14 cellular contexts compared by ENCODE assay signal in genomic region chr6:14921878-14922277, GRCh38.
DNase-seq lines count a peak whose midpoint lies in the region; ATAC-seq and TF ChIP-seq lines count a peak whose summit lies in the region.
"Had no signal": no experiment of that assay in that cellular context is flagged by ENCODE, and none has a peak within 500 bp of the region (broad histone marks: within the 10 kb centered on the region; RNA-seq: fewer than 3 reads in every experiment).

No MANE protein-coding gene starts in this region.

- ATAC-seq in left lung, result peak; percentile 70
- ATAC-seq in HG02870 (IDR thresholded peaks at IDR 0.05; ENCODE audit: unreplicated experiment), result no peak

- no peak overlapping the region for H3K9ac ChIP-seq in skeletal muscle tissue (ENCODE audit: low read depth in 1 of 3, low read length in 3 of 3)
- H3K9ac ChIP-seq: SK-N-SH had no signal

- H3K36me3 ChIP-seq in left lung (no peaks in the 10 kb centered on the region), skeletal muscle tissue (ENCODE audit: control insufficient read depth in 3 of 3, insufficient read depth in 3 of 3, low read length in 3 of 3) (no peaks in the 10 kb centered on the region)

- H3K4me3 ChIP-seq in left lung, result no peak overlapping the region
- H3K4me3 ChIP-seq in skeletal muscle tissue (ENCODE audit: low read length in 3 of 3), result peak overlapping the region in 1 of 3 donors; percentile 1

- no peak for TF ChIP-seq CTCF in left lung (IDR thresholded peaks at IDR 0.05)

- H3K27me3 ChIP-seq in left lung, result no peaks in the 10 kb centered on the region
- no peaks in the 10 kb centered on the region for H3K27me3 ChIP-seq in skeletal muscle tissue (ENCODE audit: control insufficient read depth in 3 of 3, insufficient read depth in 3 of 3, low read length in 3 of 3)

- peak; percentile 49 for DNase-seq in M059J (ENCODE audit: low read depth)
- peak in 1 of 61 donors; percentile 17 for DNase-seq in caudate nucleus (lab: John Stamatoyannopoulos, UW)
- DNase-seq in left lung, result peak in 1 of 2 donors; percentile 73
- no peak for DNase-seq in NCI-H345 (lab: John Stamatoyannopoulos, UW)
- DNase-seq in NCI-H1436 (lab: John Stamatoyannopoulos, UW), result no peak
- DNase-seq in activated CD4-positive, CD25-positive, alpha-beta regulatory T cell treated with anti-CD3 and anti-CD28 coated beads, Interleukin-2, amount 50 U/mL, for 72 hours, result no peak
- DNase-seq: activated naive CD4-positive, alpha-beta T cell; cerebellar nuclear complex; MM.1S; small intestine; stimulated activated CD8-positive, alpha-beta memory T cell treated with anti-CD3 and anti-CD28 coated beads, Interleukin-4, amount 100 ng/mL, for 48 hours had no signal

- H3K27ac ChIP-seq in caudate nucleus (ENCODE audit: low read depth, low read length), result peak overlapping the region; percentile 24
- H3K27ac ChIP-seq in left lung, result peak overlapping the region; percentile 67 to 98
- H3K27ac ChIP-seq in skeletal muscle tissue (ENCODE audit: low read depth, low read length), result peak overlapping the region; percentile 19

- intact Hi-C loops in left lung (cut with DNase I), result no loop called here

- H3K4me1 ChIP-seq in left lung (peaks cover 0 to 52% of the 10 kb centered on the region in 2 donors), skeletal muscle tissue (ENCODE audit: control insufficient read depth in 3 of 3, insufficient read depth in 3 of 3, low read length in 3 of 3) (peaks cover 40 to 47% (median 46%) of the 10 kb centered on the region in 3 donors)

- H3K9me3 ChIP-seq in left lung, result no peaks in the 10 kb centered on the region
- no peaks in the 10 kb centered on the region for H3K9me3 ChIP-seq in skeletal muscle tissue (ENCODE audit: control insufficient read depth in 3 of 3, low read length in 3 of 3)
- H3K9me3 ChIP-seq: SK-N-SH had no signal

Comparison
In these comparisons a context has a peak if more than half of its experiments do, and no peak if none do; other contexts are left out.
1. H3K27ac ChIP-seq: peak in every context shown above with its lines; median percentile 82 in left lung; 24 in caudate nucleus; 19 in skeletal muscle tissue.